ENCODE assay signal across 8 cellular contexts in genomic region chr7:10939237-10939910, GRCh38. TPM values are rescaled to one million over a fixed set of nuclear protein-coding genes. Genes with fewer than 3 reads are reported as not detected.
DNase-seq lines count a peak whose midpoint lies in the region; ATAC-seq, FAIRE-seq and TF ChIP-seq lines count a peak whose summit lies in the region.

No MANE protein-coding gene starts in this region.

- H3K9me3 ChIP-seq in CD8-positive, alpha-beta memory T cell (ENCODE audit: low read length) = no peaks in the 10 kb centered on the region
- H3K9me3 ChIP-seq in kidney (ENCODE audit: control insufficient read depth in 1 of 2, low read length in 2 of 2) = no peaks in the 10 kb centered on the region
- H3K9me3 ChIP-seq in transverse colon = no peaks in the 10 kb centered on the region

- TF ChIP-seq CTCF in astrocyte of the spinal cord (IDR thresholded peaks at IDR 0.05; ENCODE audit: low read depth, low read length) (no peak), kidney (IDR thresholded peaks at IDR 0.05; ENCODE audit: borderline replicate concordance, extremely low read depth, insufficient read depth) (no peak), transverse colon (IDR thresholded peaks at IDR 0.05) (no peak)

- FAIRE-seq in kidney (lab: Jason Lieb, UNC) = no peak

- TF ChIP-seq EP300 in transverse colon (IDR thresholded peaks at IDR 0.05; ENCODE audit: low read depth) = no peak

- H3K36me3 Mint-ChIP-seq in CD8-positive, alpha-beta memory T cell = peaks cover 0 to 31% (median 3%) of the 10 kb centered on the region in 3 donors

- H3K4me3 ChIP-seq in CD8-positive, alpha-beta memory T cell (ENCODE audit: low read length) = peak overlapping the region; percentile 90
- H3K4me3 ChIP-seq in astrocyte of the spinal cord (ENCODE audit: low read depth, low read length) (peak overlapping the region; percentile 77), kidney (ENCODE audit: low read length in 2 of 2) (peak overlapping the region; percentile 95 to 100), transverse colon (peak overlapping the region; percentile 57 to 97 (median 79))

- POLR2A ChIA-PET in CD8-positive, alpha-beta memory T cell (lab: Charles Lee) = interaction anchor here (0.6 to 3.9 kb wide), 5 partner anchors 10 to 81 kb away, joined by 3 to 45 read pairs (median 3); partner anchors contain the start of gene PHF14

- H3K9ac ChIP-seq in kidney (ENCODE audit: low read length in 2 of 2) = peak overlapping the region; percentile 95 to 99

- peak overlapping the region; percentile 90 for H3K27ac ChIP-seq in CD8-positive, alpha-beta memory T cell (ENCODE audit: low read depth, low read length)
- H3K27ac ChIP-seq in kidney (ENCODE audit: low read depth in 2 of 2, low read length in 2 of 2) = peak overlapping the region; percentile 98 to 99
- H3K27ac ChIP-seq in transverse colon = peak overlapping the region; percentile 86 to 96 (median 95)

- CTCF ChIA-PET in CD8-positive, alpha-beta memory T cell (lab: Charles Lee) = interaction anchor here (1.1 to 1.4 kb wide), 2 partner anchors 35 to 1747 kb away, joined by 3 to 5 read pairs; no protein-coding TSS in a partner anchor

- peaks cover 21% of the 10 kb centered on the region for H3K4me1 ChIP-seq in CD8-positive, alpha-beta memory T cell (ENCODE audit: insufficient read depth, low read length)
- peaks cover 0 to 16% of the 10 kb centered on the region in 2 donors for H3K4me1 ChIP-seq in kidney (ENCODE audit: control insufficient read depth in 1 of 2, insufficient read depth in 1 of 2, low read depth in 1 of 2, low read length in 2 of 2)
- H3K4me1 ChIP-seq in transverse colon = peaks cover 0 to 47% (median 28%) of the 10 kb centered on the region in 4 donors

- H3K36me3 ChIP-seq in CD8-positive, alpha-beta memory T cell (ENCODE audit: insufficient read depth, low read length) = peaks cover 7% of the 10 kb centered on the region
- peaks cover 3 to 7% of the 10 kb centered on the region in 2 donors for H3K36me3 ChIP-seq in kidney (ENCODE audit: control insufficient read depth in 1 of 2, insufficient read depth in 2 of 2, low read length in 2 of 2)
- H3K36me3 ChIP-seq in transverse colon = peaks cover 0 to 27% (median 6%) of the 10 kb centered on the region in 4 donors

- H3K4me1 Mint-ChIP-seq in CD8-positive, alpha-beta memory T cell = peaks cover 19 to 47% (median 33%) of the 10 kb centered on the region in 3 donors

- no peaks in the 10 kb centered on the region for H3K27me3 ChIP-seq in CD8-positive, alpha-beta memory T cell (ENCODE audit: insufficient read depth, low read length, poor library complexity, severe bottlenecking)
- H3K27me3 ChIP-seq in transverse colon = no peaks in the 10 kb centered on the region

- DNase-seq in CD8-positive, alpha-beta memory T cell = no peak
- no peak for DNase-seq in astrocyte of the spinal cord (ENCODE audit: low read depth, low spot score)
- DNase-seq in kidney = no peak
- peak; percentile 9 for DNase-seq in transverse colon
- no peak for DNase-seq in activated effector memory CD4-positive, alpha-beta T cell treated with Interleukin-2 at 50 U/mL for 16 hours

- TF ChIP-seq POLR2A in transverse colon (IDR thresholded peaks at IDR 0.05) = no peak

- peak; percentile 21 for ATAC-seq in GM21367 (IDR thresholded peaks at IDR 0.05; ENCODE audit: unreplicated experiment)
- ATAC-seq in HG03571 (IDR thresholded peaks at IDR 0.05; ENCODE audit: unreplicated experiment) = peak; percentile 24
- ATAC-seq in GM19324 (IDR thresholded peaks at IDR 0.05; ENCODE audit: low FRiP score, unreplicated experiment) = no peak

- no peaks in the 10 kb centered on the region for H3K9me3 Mint-ChIP-seq in CD8-positive, alpha-beta memory T cell

- in situ Hi-C loops in astrocyte of the spinal cord (cut with HindIII; ENCODE audit: low sequenced_read_pairs) (no loop called here), transverse colon (cut with MboI; ENCODE audit: low pct_ligation_motif_present in 1 of 4, low pct_unique_long_range_greater_than_20kb in 1 of 4, low sequenced_read_pairs in 3 of 4) (no loop called here)

- H3K27me3 Mint-ChIP-seq in CD8-positive, alpha-beta memory T cell = peaks cover 0 to 2% of the 10 kb centered on the region in 2 donors

- WGBS in transverse colon (ENCODE audit: low coverage in 1 of 2), 2 donors = 0 to 1% methylated on average over 8 to 18 of the region's 18 CpGs

- no peak overlapping the region for H3K27ac Mint-ChIP-seq in CD8-positive, alpha-beta memory T cell

- intact Hi-C loops in kidney (cut with DNase I) = no loop called here
- intact Hi-C loops in transverse colon (cut with DNase I; ENCODE audit: low total_unique reads) = no loop called here

- H3K4me3 Mint-ChIP-seq in CD8-positive, alpha-beta memory T cell = no peak overlapping the region

RNA-seq across cellular contexts. Expression of gene PHF14, which starts 34.3 kb away (rescaled TPM):
- 10 to 100 TPM; 35.8 to 38.7 TPM for total RNA-seq in CD8-positive, alpha-beta memory T cell
- polyA plus RNA-seq in CD8-positive, alpha-beta memory T cell = 12.7 TPM
- total RNA-seq in kidney (31.7 TPM), transverse colon (10 to 100 TPM; 24.3 to 42.1 (median 28.8) TPM)
- polyA plus RNA-seq in kidney (ENCODE audit: insufficient read depth, low read depth, low replicate concordance) = 17.1 TPM
